Comparison of ENCODE assay signal across 12 cellular contexts in the genomic region with DNA sequence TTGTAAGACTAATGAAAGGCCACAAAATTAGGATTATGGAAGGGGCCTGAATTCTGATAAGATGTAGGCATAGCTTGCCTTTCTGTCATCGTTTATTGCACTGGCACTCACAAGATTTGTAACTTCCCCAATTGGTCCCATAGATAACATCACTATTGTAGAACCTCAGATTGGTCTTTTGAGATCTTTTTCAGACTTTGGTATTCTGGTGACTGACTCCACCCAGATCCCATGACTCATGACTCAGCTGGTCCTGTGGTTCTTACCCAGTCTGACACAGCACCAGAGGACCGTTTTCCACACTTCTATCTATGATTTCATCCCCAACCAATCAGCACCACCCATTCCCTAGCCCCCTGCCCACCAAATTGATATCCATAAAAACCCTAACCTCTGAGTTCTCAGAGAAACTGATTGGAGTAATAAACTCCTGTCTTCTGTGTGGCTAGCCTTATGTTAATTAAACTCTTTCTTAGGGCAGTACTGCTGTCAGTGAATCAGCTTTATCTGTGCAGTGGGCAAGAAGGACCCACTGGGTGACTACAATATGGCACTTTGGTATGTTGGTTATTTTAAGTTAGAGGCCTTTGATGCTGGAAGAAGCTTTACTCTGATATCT. TPM values are rescaled to one million over a fixed set of nuclear protein-coding genes. Genes with fewer than 3 reads are reported as not detected.
DNase-seq lines count a peak whose midpoint lies in the region; ATAC-seq and TF ChIP-seq lines count a peak whose summit lies in the region.
"Had no signal": no experiment of that assay in that cellular context is flagged by ENCODE, and none has a peak within 500 bp of the region (broad histone marks: within the 10 kb centered on the region; RNA-seq: fewer than 3 reads in every experiment).

No MANE protein-coding gene starts in this region.

- 44 to 64% (median 52%) methylated on average over 2 of the region's 2 CpGs for WGBS in adrenal gland, 4 donors

- in situ Hi-C loops in KBM-7 (cut with MboI; ENCODE audit: low pct_unique_long_range_greater_than_20kb, low sequenced_read_pairs), result no loop called here

- peaks cover 0 to 7% of the 10 kb centered on the region in 2 donors for H3K4me1 ChIP-seq in adrenal gland (replicated peaks in 1 of 2)

- H3K4me3 ChIP-seq in adrenal gland, result no peak overlapping the region

- intact Hi-C loops in adrenal gland (cut with DNase I), result loop anchor here in 1 of 2 donors (5.0 kb wide), 1 partner anchor 36 kb away; no protein-coding TSS in a partner anchor

- DNase-seq in Daoy (ENCODE audit: low read depth) (peak; percentile 55), KBM-7 (peak; percentile 43), adrenal gland (peak in 5 of 7 donors; percentile 45 to 65 (median 61)), kidney tubule cell (ENCODE audit: low spot score) (peak; percentile 29)
- DNase-seq in stimulated activated naive CD4-positive, alpha-beta T cell treated with Interleukin-2 at 50 U/mL for 16 hours (lab: John Stamatoyannopoulos, UW), result no peak
- no peak for DNase-seq in central memory CD4-positive, alpha-beta T cell
- no peak for DNase-seq in stimulated activated CD4-positive, alpha-beta T cell treated with anti-CD3 and anti-CD28 coated beads, Interleukin-2, amount 100 ng/mL, for 24 hours
- DNase-seq: DMS153, H7, NCI-H2029 treated with DMSO at 0.1 percent for 48 hours, posterior cingulate gyrus had no signal

- H3K27me3 ChIP-seq in adrenal gland, result no peaks in the 10 kb centered on the region

- peak overlapping the region in 1 of 5 donors; percentile 68 for H3K27ac ChIP-seq in adrenal gland

- TF ChIP-seq POLR2A in adrenal gland (IDR thresholded peaks at IDR 0.05), result no peak

- H3K36me3 ChIP-seq in adrenal gland (replicated peaks in 1 of 2), result no peaks in the 10 kb centered on the region

- TF ChIP-seq CTCF in adrenal gland (IDR thresholded peaks at IDR 0.05), result no peak

- no peak for ATAC-seq in HG02642 (IDR thresholded peaks at IDR 0.05; ENCODE audit: poor library complexity, unreplicated experiment)

- no peaks in the 10 kb centered on the region for H3K9me3 ChIP-seq in adrenal gland (replicated peaks in 1 of 3)

RNA-seq across cellular contexts. Expression of gene LAMTOR5, which starts 13.8 kb away (rescaled TPM):
- total RNA-seq in Daoy (2014; rRNA removed; shearing (Covaris generic)), result 123 and 189 TPM in 2 replicates
- 100 to 1,000 TPM in 6 of 8 donors, 10 to 100 TPM in 2; 81.3 to 152 (median 117) TPM for total RNA-seq in adrenal gland
- polyA plus RNA-seq in adrenal gland, result 100 to 1,000 TPM; 211 to 299 (median 217) TPM

RNA-seq across cellular contexts. Expression of gene PROK1, which starts 29.7 kb away (rescaled TPM):
- not detected in 2 replicates for total RNA-seq in Daoy (2014; rRNA removed; shearing (Covaris generic))
- 10 to 100 TPM in 1 of 8 donors, 1 to 10 TPM in 6, under 1 TPM in 1; 0.76 to 12.9 (median 6.4) TPM for total RNA-seq in adrenal gland
- 1 to 10 TPM; 4.0 to 6.2 (median 4.8) TPM for polyA plus RNA-seq in adrenal gland
- total RNA-seq: H7 had no signal

RNA-seq across cellular contexts. Expression of gene SLC16A4, which starts 30.4 kb away (rescaled TPM):
- total RNA-seq in Daoy (2014; rRNA removed; shearing (Covaris generic)), result 3.9 and 6.8 TPM in 2 replicates
- total RNA-seq in adrenal gland, result 10 to 100 TPM in 3 of 8 donors, 1 to 10 TPM in 5; 4.1 to 15.7 (median 7.2) TPM
- polyA plus RNA-seq in adrenal gland, result 1 to 10 TPM; 2.8 to 4.7 (median 3.2) TPM

Comparison
In these comparisons a context has a peak if more than half of its experiments do, and no peak if none do; other contexts are left out.
1. DNase-seq: peak in Daoy (single experiment), KBM-7 (single experiment), adrenal gland (5 of 7) and kidney tubule cell (single experiment); none in stimulated activated naive CD4-positive, alpha-beta T cell treated with Interleukin-2 at 50 U/mL for 16 hours (single experiment), central memory CD4-positive, alpha-beta T cell (single experiment) and stimulated activated CD4-positive, alpha-beta T cell treated with anti-CD3 and anti-CD28 coated beads, Interleukin-2, amount 100 ng/mL, for 24 hours (0 of 2).